Comparison of ENCODE assay signal across 19 cellular contexts in the genomic region with DNA sequence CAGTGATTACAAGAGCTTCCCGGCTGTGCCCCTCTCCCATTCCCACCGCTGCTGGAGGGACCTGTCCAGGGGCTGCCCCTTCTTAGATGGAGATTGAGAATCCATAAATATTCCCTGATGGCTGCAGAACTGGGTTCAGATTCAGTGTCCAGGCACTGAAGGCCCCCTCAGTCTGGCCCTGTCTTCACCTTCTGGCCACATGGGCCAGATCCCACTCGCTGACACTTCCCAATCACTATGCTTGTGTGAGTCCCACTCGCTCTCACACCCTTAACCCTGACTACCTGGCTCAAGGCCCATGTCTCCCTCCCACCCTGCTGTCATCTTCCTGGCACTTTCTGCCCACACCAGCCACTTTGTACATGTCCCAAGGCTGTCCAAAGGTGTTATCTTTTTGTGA. TPM values are rescaled to one million over a fixed set of nuclear protein-coding genes. Genes with fewer than 3 reads are reported as not detected.
DNase-seq lines count a peak whose midpoint lies in the region; ATAC-seq, FAIRE-seq and TF ChIP-seq lines count a peak whose summit lies in the region.
"Had no signal": no experiment of that assay in that cellular context is flagged by ENCODE, and none has a peak within 500 bp of the region (broad histone marks: within the 10 kb centered on the region; RNA-seq: fewer than 3 reads in every experiment).

No MANE protein-coding gene starts in this region.

- H3K56ac ChIP-seq in IMR-90 (ENCODE audit: extremely low read depth, insufficient read depth, low read length), result no peak overlapping the region

- H4K20me1 ChIP-seq in IMR-90 (ENCODE audit: insufficient read depth, low read length), result no peaks in the 10 kb centered on the region
- H4K20me1 ChIP-seq in K562 (replicated peaks; ENCODE audit: control insufficient read depth, insufficient read depth, low read length), result no peaks in the 10 kb centered on the region

- TF ChIP-seq POLR2A in IMR-90 (IDR thresholded peaks at IDR 0.05; ENCODE audit: low read depth, low read length), result no peak
- TF ChIP-seq POLR2A in K562 (conservative IDR thresholded peaks at IDR 0.05), result no peak

- no peak for FAIRE-seq in K562 (lab: Jason Lieb, UNC)
- no peak for FAIRE-seq in small intestine (lab: Jason Lieb, UNC)
- FAIRE-seq: D721Med, HepG2 had no signal

- peaks cover 9% of the 10 kb centered on the region for H3K4me1 ChIP-seq in CD8-positive, alpha-beta T cell (ENCODE audit: insufficient read depth, low read length)
- H3K4me1 ChIP-seq in IMR-90 (ENCODE audit: control insufficient read depth, insufficient read depth, low read length), result peaks cover 2% of the 10 kb centered on the region; the same call in 1 of the 2 replicates
- H3K4me1 ChIP-seq in K562 (replicated peaks in 1 of 2; ENCODE audit: control insufficient read depth in 2 of 2, insufficient read depth in 2 of 2, low read length in 2 of 2), result peaks cover 17 to 29% of the 10 kb centered on the region in 2 experiments; a peak in 4 of 5 replicates
- H3K4me1 ChIP-seq in neuronal stem cell (ENCODE audit: control insufficient read depth in 2 of 2, insufficient read depth in 1 of 2, low read depth in 1 of 2, low read length in 2 of 2), result peaks cover 0 to 2% of the 10 kb centered on the region in 2 donors
- H3K4me1 ChIP-seq in small intestine (ENCODE audit: control insufficient read depth in 2 of 2, insufficient read depth in 1 of 2, low read depth in 1 of 2, low read length in 1 of 2), result peaks cover 0 to 2% of the 10 kb centered on the region in 2 donors

- H4K8ac ChIP-seq in IMR-90 (ENCODE audit: low read depth in 2 of 2, low read length in 2 of 2) (no peak overlapping the region), neuronal stem cell (ENCODE audit: low read depth, low read length) (peak overlapping the region; percentile 45)

- H2BK120ac ChIP-seq in IMR-90 (ENCODE audit: low read depth, low read length) (peak overlapping the region; percentile 66), neuronal stem cell (ENCODE audit: low read depth, low read length) (no peak overlapping the region)

- H4K5ac ChIP-seq in IMR-90 (ENCODE audit: low read depth, low read length), result no peak overlapping the region

- peak overlapping the region; percentile 66; the same call in 1 of the 2 replicates for H2BK20ac ChIP-seq in IMR-90 (ENCODE audit: low read depth, low read length)

- ATAC-seq in CD8-positive, alpha-beta T cell, result no peak
- ATAC-seq in IMR-90 (ENCODE audit: low read depth) (no peak), K562 (no peak), HG03520 (IDR thresholded peaks at IDR 0.05; ENCODE audit: unreplicated experiment) (no peak), GM19351 (IDR thresholded peaks at IDR 0.05; ENCODE audit: unreplicated experiment) (no peak)

- H3K9me3 ChIP-seq in CD8-positive, alpha-beta T cell (ENCODE audit: low read length), result no peaks in the 10 kb centered on the region
- H3K9me3 ChIP-seq in IMR-90 (ENCODE audit: control insufficient read depth, insufficient read depth, low read length) (no peaks in the 10 kb centered on the region), K562 (replicated peaks; ENCODE audit: control insufficient read depth, insufficient read depth, low read depth, low read length) (no peaks in the 10 kb centered on the region), neuronal stem cell (replicated peaks in 1 of 2; ENCODE audit: control insufficient read depth in 2 of 2, insufficient read depth in 1 of 2, low read depth in 1 of 2, low read length in 2 of 2) (no peaks in the 10 kb centered on the region), small intestine (ENCODE audit: control insufficient read depth, low read depth) (no peaks in the 10 kb centered on the region)

- H3K79me1 ChIP-seq in IMR-90 (ENCODE audit: low read depth in 1 of 2, low read length in 2 of 2) (no peaks in the 10 kb centered on the region), neuronal stem cell (ENCODE audit: low read depth, low read length) (no peaks in the 10 kb centered on the region)

- POLR2A ChIA-PET in CD8-positive, alpha-beta T cell (lab: Charles Lee), result no interaction called here
- POLR2A ChIA-PET in IMR-90 (lab: Charles Lee; ENCODE audit: unreplicated experiment) (no interaction called here), K562 (lab: Yijun Ruan, JAX) (interaction anchor here (1.0 kb wide), 1 partner anchor 17 kb away, joined by 4 read pairs; no protein-coding TSS in a partner anchor)

- H3K9me3 Mint-ChIP-seq in CD8-positive, alpha-beta T cell, result no peaks in the 10 kb centered on the region

- no peak overlapping the region for H3K9ac ChIP-seq in IMR-90 (ENCODE audit: low read depth, low read length)
- H3K9ac ChIP-seq in K562 (ENCODE audit: insufficient read depth in 1 of 2, low read depth in 2 of 2, low read length in 2 of 2), result no peak overlapping the region
- no peak overlapping the region for H3K9ac ChIP-seq in neuronal stem cell (ENCODE audit: low read depth, low read length, poor library complexity)
- H3K9ac ChIP-seq: GM23248 had no signal

- peak overlapping the region; percentile 12 for H3K27ac Mint-ChIP-seq in CD8-positive, alpha-beta T cell

- dilution Hi-C loops in IMR-90 (cut with HindIII; ENCODE audit: low sequenced_read_pairs, unreplicated experiment), result no loop called here

- DNase-seq in CD8-positive, alpha-beta T cell, result no peak
- DNase-seq in IMR-90 (no peak), K562 (ENCODE audit: extremely low read depth in 1 of 4, low spot score in 3 of 4) (no peak), neuronal stem cell (ENCODE audit: low spot score) (no peak), small intestine (no peak)
- DNase-seq: C1 segment of cervical spinal cord, GM23248, HCEC 1CT, NCI-H1105 treated with DMSO at 0.1 percent for 48 hours, NCI-H1694 treated with DMSO at 0.1 percent for 48 hours, NCI-H2107, NCI-H510A treated with DMSO at 0.1 percent for 48 hours, NCI-H82, OCI-M1 had no signal

- peaks cover 17% of the 10 kb centered on the region for H3K4me1 Mint-ChIP-seq in CD8-positive, alpha-beta T cell (ENCODE audit: low read depth)

- H4K91ac ChIP-seq in IMR-90 (ENCODE audit: insufficient read depth, low read depth, low read length) (no peak overlapping the region; the same call in 1 of the 2 replicates), neuronal stem cell (ENCODE audit: low read depth, low read length, poor library complexity) (no peak overlapping the region)

- H3K27me3 Mint-ChIP-seq in CD8-positive, alpha-beta T cell (ENCODE audit: low read depth), result peaks cover 30% of the 10 kb centered on the region

- TF ChIP-seq RAD21 in IMR-90 (IDR thresholded peaks at IDR 0.05; ENCODE audit: low read length), result no peak
- no peak for TF ChIP-seq RAD21 in K562 (CRISPR knock-in tag; conservative IDR thresholded peaks at IDR 0.05 in 1 of 2, IDR thresholded peaks at IDR 0.05 in 1 of 2)

- WGBS in IMR-90 (ENCODE audit: extremely low coverage in 2 of 2, insufficient read length in 1 of 2), 2 experiments, result 80% methylated on average over 1 of the region's 4 CpGs; no CpG with 5 or more reads in 1 of the 2 experiments
- 85% methylated on average over 4 of the region's 4 CpGs for WGBS in K562 (ENCODE audit: insufficient coverage, low coverage, missing lambda C conversion rate)
- WGBS in neuronal stem cell (ENCODE audit: extremely low coverage in 2 of 2, insufficient read length in 2 of 2, insufficient replicate concordance in 1 of 2), 2 donors, result no CpG with 5 or more reads among the region's 4 CpGs
- 91 to 94% (median 91%) methylated on average over 4 of the region's 4 CpGs for WGBS in small intestine, 3 donors

- H3K4me3 Mint-ChIP-seq in CD8-positive, alpha-beta T cell, result no peak overlapping the region

- no peaks in the 10 kb centered on the region for H3K36me3 ChIP-seq in CD8-positive, alpha-beta T cell (ENCODE audit: insufficient read depth, low read length)
- H3K36me3 ChIP-seq in IMR-90 (ENCODE audit: control insufficient read depth, insufficient read depth, low read length) (no peaks in the 10 kb centered on the region), K562 (ENCODE audit: control insufficient read depth, insufficient read depth, low read length) (no peaks in the 10 kb centered on the region; the same call in 2 of the 3 replicates), neuronal stem cell (replicated peaks in 1 of 2; ENCODE audit: control insufficient read depth in 2 of 2, insufficient read depth in 2 of 2, low read length in 2 of 2) (no peaks in the 10 kb centered on the region), small intestine (ENCODE audit: control insufficient read depth in 2 of 2, insufficient read depth in 2 of 2, low read length in 2 of 2) (no peaks in the 10 kb centered on the region)

- no peaks in the 10 kb centered on the region for H3K9me1 ChIP-seq in IMR-90 (ENCODE audit: insufficient read depth, low read length)
- H3K9me1 ChIP-seq in K562 (ENCODE audit: control insufficient read depth, insufficient read depth, low read length), result no peaks in the 10 kb centered on the region

- intact Hi-C loops in CD8-positive, alpha-beta T cell (cut with DNase I, micrococcal nuclease), result loop anchor here in 1 of 2 experiments (2.0 to 5.0 kb wide), 3 partner anchors 216 to 731 kb away; no protein-coding TSS in a partner anchor
- intact Hi-C loops in IMR-90 (cut with micrococcal nuclease) (loop anchor here (2.0 to 10.0 kb wide), 4 partner anchors 84 to 736 kb away; a partner anchor contains a TSS), K562 (cut with micrococcal nuclease) (loop anchor here (2.0 to 10.0 kb wide), 6 partner anchors 30 to 391 kb away; no protein-coding TSS in a partner anchor)

- H3K79me2 ChIP-seq in K562 (ENCODE audit: control insufficient read depth, insufficient read depth, low read length), result no peaks in the 10 kb centered on the region

- H2AFZ ChIP-seq in IMR-90 (replicated peaks; ENCODE audit: low read length, poor library complexity) (no peak overlapping the region), K562 (ENCODE audit: low read depth, low read length) (peak overlapping the region; percentile 93; the same call in 1 of the 2 replicates), neuronal stem cell (ENCODE audit: low read length) (no peak overlapping the region)

- no peak for TF ChIP-seq CTCF in CD8-positive, alpha-beta T cell (IDR thresholded peaks at IDR 0.05)
- TF ChIP-seq CTCF in IMR-90 (conservative IDR thresholded peaks at IDR 0.05; ENCODE audit: low read depth, low read length), result no peak
- no peak for TF ChIP-seq CTCF in K562 (IDR thresholded peaks at IDR 0.05 in 2 of 3, conservative IDR thresholded peaks at IDR 0.05 in 1 of 3; ENCODE audit: insufficient read depth in 2 of 3, low read depth in 1 of 3, low read length in 3 of 3)

- H3K27ac ChIP-seq in CD8-positive, alpha-beta T cell (ENCODE audit: low read depth, low read length), result no peak overlapping the region
- H3K27ac ChIP-seq in IMR-90 (ENCODE audit: insufficient read depth, low read length) (no peak overlapping the region), K562 (ENCODE audit: extremely low read depth, low read depth, low read length) (no peak overlapping the region), neuronal stem cell (replicated peaks; ENCODE audit: low read length) (no peak overlapping the region), small intestine (ENCODE audit: low read depth in 1 of 2, low read length in 1 of 2) (no peak overlapping the region)
- H3K27ac ChIP-seq: GM23248, SK-N-MC had no signal

- H3K4me2 ChIP-seq in IMR-90 (ENCODE audit: low read depth, low read length) (no peak overlapping the region), K562 (ENCODE audit: insufficient read depth, low read length) (no peak overlapping the region), neuronal stem cell (ENCODE audit: insufficient read depth, low read length, poor library complexity, severe bottlenecking) (no peak overlapping the region)

- in situ Hi-C loops in IMR-90 (cut with MboI; ENCODE audit: low sequenced_read_pairs), result loop anchor here (25.0 kb wide), 2 partner anchors 641 to 741 kb away; a partner anchor contains a TSS
- in situ Hi-C loops in K562 (cut with MboI), result no loop called here

- no peak overlapping the region for H3K23ac ChIP-seq in IMR-90 (ENCODE audit: low read depth, low read length)
- H3K23ac ChIP-seq in neuronal stem cell (ENCODE audit: low read depth, low read length, poor library complexity), result peak overlapping the region; percentile 34

- no peak overlapping the region for H2AK9ac ChIP-seq in IMR-90 (replicated peaks; ENCODE audit: low read depth, low read length, poor library complexity)

- no peaks in the 10 kb centered on the region for H3K36me3 Mint-ChIP-seq in CD8-positive, alpha-beta T cell

- H2AK5ac ChIP-seq in IMR-90 (ENCODE audit: low read depth, low read length), result peak overlapping the region; percentile 70; the same call in 1 of the 2 replicates
- no peak overlapping the region for H2AK5ac ChIP-seq in neuronal stem cell (ENCODE audit: low read depth, low read length)

- no peak overlapping the region for H2BK15ac ChIP-seq in IMR-90 (ENCODE audit: low read depth, low read length)
- H2BK15ac ChIP-seq in neuronal stem cell (ENCODE audit: low read length), result no peak overlapping the region

- BruUV-seq in IMR-90 (replicated peaks; lab: Mats Ljungman, UMichigan), result no TSS peak
- no TSS peak for BruUV-seq in K562 (replicated peaks; lab: Mats Ljungman, UMichigan)

- H3K4me3 ChIP-seq in CD8-positive, alpha-beta T cell (ENCODE audit: low read depth, low read length), result no peak overlapping the region
- H3K4me3 ChIP-seq in IMR-90 (ENCODE audit: insufficient read depth, low read depth, low read length), result no peak overlapping the region
- H3K4me3 ChIP-seq in K562, result no peak overlapping the region
- no peak overlapping the region for H3K4me3 ChIP-seq in neuronal stem cell (ENCODE audit: low read length in 2 of 2)
- H3K4me3 ChIP-seq in small intestine (ENCODE audit: low read depth in 1 of 2, low read length in 2 of 2), result no peak overlapping the region

- H2BK12ac ChIP-seq in neuronal stem cell (ENCODE audit: low read length), result no peak overlapping the region

- H3K14ac ChIP-seq in IMR-90 (replicated peaks; ENCODE audit: low read depth, low read length) (no peak overlapping the region), neuronal stem cell (ENCODE audit: low read length) (no peak overlapping the region)

- CTCF ChIA-PET in CD8-positive, alpha-beta T cell (lab: Charles Lee), result interaction anchor here (1.0 to 4.2 kb wide), 11 partner anchors 9 to 397 kb away, joined by 3 to 39 read pairs (median 5); a partner anchor contains a TSS
- CTCF ChIA-PET in IMR-90 (lab: Yijun Ruan, JAX), result interaction anchor here (1.0 to 3.4 kb wide), 7 partner anchors 9 to 347 kb away, joined by 3 to 45 read pairs (median 5); no protein-coding TSS in a partner anchor
- CTCF ChIA-PET in K562 (lab: Yijun Ruan, JAX; ENCODE audit: low intra/inter-chr PET ratio), result interaction anchor here (0.6 to 2.6 kb wide), 4 partner anchors 216 to 1257 kb away, joined by 3 to 43 read pairs (median 4); no protein-coding TSS in a partner anchor

- no peak for TF ChIP-seq EP300 in K562 (IDR thresholded peaks at IDR 0.05; ENCODE audit: low read length)

- H3K18ac ChIP-seq in IMR-90 (ENCODE audit: low read depth, low read length), result no peak overlapping the region
- H3K18ac ChIP-seq in neuronal stem cell (ENCODE audit: low read length), result no peak overlapping the region

- H3K27me3 ChIP-seq in CD8-positive, alpha-beta T cell (ENCODE audit: insufficient read depth, low read length), result peaks cover 4% of the 10 kb centered on the region
- H3K27me3 ChIP-seq in IMR-90 (ENCODE audit: control insufficient read depth, insufficient read depth, low read length) (peaks cover 18% of the 10 kb centered on the region), K562 (ENCODE audit: control insufficient read depth in 2 of 2, insufficient read depth in 2 of 2, low read length in 2 of 2) (no peaks in the 10 kb centered on the region), neuronal stem cell (ENCODE audit: control insufficient read depth in 3 of 3, insufficient read depth in 3 of 3, low read depth in 1 of 3, low read length in 3 of 3) (peaks cover 0 to 57% (median 13%) of the 10 kb centered on the region in 3 experiments), small intestine (ENCODE audit: control insufficient read depth in 2 of 2, insufficient read depth in 2 of 2, low read length in 2 of 2) (peaks cover 0 to 6% of the 10 kb centered on the region in 2 donors)

- no peak overlapping the region for H2BK5ac ChIP-seq in IMR-90 (ENCODE audit: low read depth, low read length, poor library complexity, severe bottlenecking)
- no peak overlapping the region for H2BK5ac ChIP-seq in neuronal stem cell (ENCODE audit: low read length)

- peak overlapping the region; percentile 83 for H3K4ac ChIP-seq in IMR-90 (ENCODE audit: low read depth, low read length)
- no peak overlapping the region for H3K4ac ChIP-seq in neuronal stem cell (ENCODE audit: low read length)

RNA-seq across cellular contexts. Expression of a gene that starts 15.5 kb away (rescaled TPM):
- 10 to 100 TPM; 55.4 to 57.6 TPM for total RNA-seq in CD8-positive, alpha-beta T cell
- total RNA-seq in IMR-90 (2012; rRNA removed), result 72.4 and 94.4 TPM in 2 replicates
- 51.3 and 54.5 TPM in 2 replicates for polyA plus RNA-seq in IMR-90 (2012; rRNA removed)
- polyA plus RNA-seq in IMR-90 (2012; cell fraction: cytosol; rRNA removed), result 30.7 and 37.9 TPM in 2 replicates
- polyA plus RNA-seq in IMR-90 (2012; cell fraction: nucleus; rRNA removed; ENCODE audit: low replicate concordance), result 22.1 and 37.3 TPM in 2 replicates
- total RNA-seq in K562 (2011; cell fraction: chromatin; rRNA removed; ENCODE audit: low replicate concordance), result 38.6 and 79.2 TPM in 2 replicates
- total RNA-seq in K562 (2011; cell fraction: nucleolus; rRNA removed), result 28.6 and 29.9 TPM in 2 replicates
- total RNA-seq in K562 (2011; cell fraction: nucleoplasm; rRNA removed), result 45.2 and 53.5 TPM in 2 replicates
- 193 and 237 TPM in 2 replicates for total RNA-seq in K562 (2014; rRNA removed)
- 202 and 232 TPM in 2 replicates for total RNA-seq in K562 (2014; rRNA removed; fragmentation: Illumina TruSeq; extraction: Trizol)
- 216 and 229 TPM in 2 replicates for total RNA-seq in K562 (2015; rRNA removed; fragmentation: Illumina TruSeq; extraction: Trizol)
- 148 and 159 TPM in 2 replicates for total RNA-seq in K562 (2021)
- 131 and 189 TPM in 2 replicates for polyA plus RNA-seq in K562 (2011; rRNA removed)
- polyA plus RNA-seq in K562 (2011; cell fraction: cytosol; rRNA removed), result 101 TPM in 2 replicates
- polyA plus RNA-seq in K562 (2011; cell fraction: nucleus; rRNA removed), result 42.1 and 51.3 TPM in 2 replicates
- polyA plus RNA-seq in K562 (2012), result 100 and 122 TPM in 2 replicates
- 197 and 219 TPM in 2 replicates for polyA plus RNA-seq in K562 (2014; fragmentation: Illumina TruSeq; extraction: Trizol)
- polyA plus RNA-seq in K562 (2014; fragmentation: Nextera tagmentation; extraction: Ambion mirVana), result 100 to 1,000 TPM; 330 to 397 TPM
- 233 and 261 TPM in 2 replicates for polyA plus RNA-seq in K562 (2014; rRNA removed)
- polyA minus RNA-seq in K562 (2011; rRNA and poly(A)+ RNA removed), result 157 and 168 TPM in 2 replicates
- 36.2 and 63.4 TPM in 2 replicates for polyA minus RNA-seq in K562 (2011; cell fraction: cytosol; rRNA and poly(A)+ RNA removed)
- 37.8 and 82.5 TPM in 2 replicates for polyA minus RNA-seq in K562 (2011; cell fraction: nucleus; rRNA and poly(A)+ RNA removed)
- polyA plus RNA-seq in neuronal stem cell (2013, experiment 1 of 2), result 39.9 TPM
- 40.1 TPM for polyA plus RNA-seq in neuronal stem cell (2013, experiment 2 of 2)
- 10 to 100 TPM; 62.8 to 75.9 (median 68.4) TPM for polyA plus RNA-seq in small intestine
